10 cellular contexts compared by ENCODE assay signal in the genomic region with DNA sequence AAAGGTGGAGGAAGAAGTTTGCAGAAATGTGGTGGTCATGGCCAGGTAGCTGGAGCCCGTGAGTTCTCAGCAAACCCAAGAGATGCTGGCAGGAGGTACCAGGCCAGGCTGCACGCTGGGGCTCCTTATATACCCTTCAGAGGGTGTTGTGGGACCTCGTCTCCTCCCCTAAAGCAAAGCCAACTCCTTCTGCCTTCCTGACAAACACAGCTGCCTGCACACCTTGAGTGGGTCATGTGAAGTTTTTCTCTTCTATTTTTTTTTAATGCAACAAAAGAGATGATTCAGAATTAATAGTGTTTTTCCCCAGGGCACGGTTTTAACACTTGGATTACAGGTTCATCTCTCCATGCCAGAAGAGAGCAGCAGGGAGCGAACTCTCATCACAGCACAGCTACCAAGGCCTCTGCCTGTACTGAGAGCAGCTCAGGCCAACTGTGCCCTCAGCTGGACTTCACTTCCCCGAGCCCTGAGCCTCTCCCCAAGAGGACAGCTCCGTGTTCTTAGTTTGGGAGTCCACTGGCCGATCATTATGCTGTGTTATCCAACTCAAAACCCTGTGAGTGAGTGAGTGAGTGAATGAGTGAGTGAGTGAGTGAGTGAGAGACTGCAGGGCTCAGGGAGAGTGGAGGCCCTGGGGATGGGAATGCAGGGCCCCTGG. TPM values are rescaled to one million over a fixed set of nuclear protein-coding genes. Genes with fewer than 3 reads are reported as not detected.
DNase-seq lines count a peak whose midpoint lies in the region; ATAC-seq and TF ChIP-seq lines count a peak whose summit lies in the region.
"Had no signal": no experiment of that assay in that cellular context is flagged by ENCODE, and none has a peak within 500 bp of the region (broad histone marks: within the 10 kb centered on the region; RNA-seq: fewer than 3 reads in every experiment).

A gene (minus strand): TSS at position 102 of the 661 bp plus-strand sequence. CDS start 63 bp downstream, at position 39.

- POLR2A ChIA-PET in BJ (lab: Charles Lee) = interaction anchor here (0.6 kb wide), 1 partner anchor 11 kb away, joined by 4 read pairs; no protein-coding TSS in a partner anchor

- DNase-seq in BJ (ENCODE audit: low read depth) = no peak
- DNase-seq in NCI-H1105 (lab: John Stamatoyannopoulos, UW) = peak; percentile 43
- peak; percentile 58 for DNase-seq in WERI-Rb-1
- peak; percentile 29 for DNase-seq in kidney tubule cell (ENCODE audit: low spot score)
- DNase-seq in activated CD4-positive, alpha-beta T cell treated with anti-CD3 and anti-CD28 coated beads for 1 hour = no peak
- DNase-seq in inferior parietal cortex (ENCODE audit: extremely low spot score) = no peak
- DNase-seq in SKM-1 (lab: John Stamatoyannopoulos, UW; ENCODE audit: unreplicated experiment) = no peak
- DNase-seq: activated naive CD4-positive, alpha-beta T cell treated with anti-CD3 and anti-CD28 coated beads for 36 hours; CD4-positive, CD25-positive, alpha-beta regulatory T cell had no signal

- peak within 1 kb of the TSS; percentile 54 for H3K27ac ChIP-seq in WERI-Rb-1

- no peak for ATAC-seq in HG03025 (IDR thresholded peaks at IDR 0.05; ENCODE audit: low FRiP score, unreplicated experiment)

- H3K4me3 ChIP-seq in BJ (ENCODE audit: low read depth, low read length) (no peak within 1 kb of the TSS), WERI-Rb-1 (ENCODE audit: low read depth, low read length) (no peak within 1 kb of the TSS)

- no peaks in the 10 kb centered on the region for H3K9me3 ChIP-seq in WERI-Rb-1 (ENCODE audit: severe bottlenecking)

- CTCF ChIA-PET in BJ (lab: Yijun Ruan, JAX) = interaction anchor here (1.9 kb wide), 1 partner anchor 144 kb away, joined by 6 read pairs; no protein-coding TSS in a partner anchor

- peaks cover under 1% of the 10 kb centered on the region; the same call in 1 of the 2 replicates for H3K36me3 ChIP-seq in BJ (ENCODE audit: control insufficient read depth, insufficient read depth, low read length)
- H3K36me3 ChIP-seq in WERI-Rb-1 = no peaks in the 10 kb centered on the region

- peak; percentile 24; the same call in 1 of the 2 replicates for TF ChIP-seq CTCF in BJ (IDR thresholded peaks at IDR 0.05; ENCODE audit: insufficient read depth, low read depth, low read length)
- no peak; the same call in 1 of the 2 replicates for TF ChIP-seq CTCF in WERI-Rb-1 (IDR thresholded peaks at IDR 0.05; ENCODE audit: low read depth, low read length)

- no peaks in the 10 kb centered on the region for H3K27me3 ChIP-seq in BJ (ENCODE audit: control insufficient read depth, insufficient read depth, low read length)
- H3K27me3 ChIP-seq in WERI-Rb-1 (ENCODE audit: insufficient read depth, low read depth, severe bottlenecking) = no peaks in the 10 kb centered on the region

RNA-seq across cellular contexts. Expression of the gene that starts here (rescaled TPM):
- polyA plus RNA-seq in BJ (2011; rRNA removed) = 2.0 and 2.7 TPM in 2 replicates
- polyA minus RNA-seq in BJ (2011; rRNA and poly(A)+ RNA removed) = 0.52 and 1.1 TPM in 2 replicates
- polyA plus RNA-seq: CD4-positive, CD25-positive, alpha-beta regulatory T cell had no signal

Comparison
In these comparisons a context has a peak if more than half of its experiments do, and no peak if none do; other contexts are left out.
1. DNase-seq: peak in NCI-H1105 (single experiment), WERI-Rb-1 (single experiment) and kidney tubule cell (single experiment); none in BJ (single experiment), activated CD4-positive, alpha-beta T cell treated with anti-CD3 and anti-CD28 coated beads for 1 hour (single experiment), inferior parietal cortex (single experiment) and SKM-1 (single experiment).